In the genomic region with DNA sequence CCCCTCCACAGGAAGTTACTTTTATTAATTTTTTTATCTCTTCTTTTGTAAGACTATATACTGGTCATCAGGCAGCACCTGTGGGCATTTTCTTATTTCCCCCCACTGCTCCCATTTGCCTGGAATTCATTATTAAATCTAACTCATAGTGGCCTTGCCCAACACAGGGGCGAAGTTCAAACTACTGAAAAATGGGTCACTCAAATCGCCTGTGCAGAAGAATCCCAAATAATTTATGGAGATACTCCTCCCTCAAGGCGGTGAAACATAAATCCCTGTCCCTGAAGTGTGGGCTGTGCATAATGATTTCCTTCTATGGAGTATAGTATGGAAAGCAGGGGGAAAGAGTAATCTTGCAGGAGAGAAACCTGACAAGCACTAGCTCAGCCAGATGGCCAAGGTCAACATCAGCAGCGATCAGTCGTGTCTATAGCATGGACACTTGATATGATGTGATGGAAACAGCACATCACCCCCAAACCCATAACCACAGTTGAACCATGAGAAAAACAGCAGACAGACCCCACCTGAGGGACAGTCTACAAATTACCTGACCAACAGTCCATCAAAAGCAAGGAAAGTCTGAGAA, we compare ENCODE assay signal across 1 cellular context.
TF ChIP-seq lines count a peak whose summit lies in the region.

No MANE protein-coding gene starts in this region.

TF ChIP-seq in liver, 16 proteins besides CTCF, POLR2A, EP300 and RAD21:
- TF ChIP-seq HNF4G (IDR thresholded peaks at IDR 0.05), result peak; percentile 59
- peak; percentile 81 to 85 for TF ChIP-seq HNF4A (conservative IDR thresholded peaks at IDR 0.05)
- peak; percentile 49 for TF ChIP-seq YY1 (IDR thresholded peaks at IDR 0.05)
- TF ChIP-seq GABPA (IDR thresholded peaks at IDR 0.05 in 1 of 2, conservative IDR thresholded peaks at IDR 0.05 in 1 of 2), result no peak
- no peak for TF ChIP-seq FOXA2 (IDR thresholded peaks at IDR 0.05)
- peak; percentile 58 for TF ChIP-seq SP1 (IDR thresholded peaks at IDR 0.05)
TF ChIP-seq in liver: peak in this region for 4.
